11 cellular contexts compared by ENCODE assay signal in genomic region chr13:112783135-112783945, GRCh38.
DNase-seq lines count a peak whose midpoint lies in the region; ATAC-seq lines count a peak whose summit lies in the region.
"Had no signal": no experiment of that assay in that cellular context is flagged by ENCODE, and none has a peak within 500 bp of the region (broad histone marks: within the 10 kb centered on the region; RNA-seq: fewer than 3 reads in every experiment).

No MANE protein-coding gene starts in this region.

- H3K9me3 ChIP-seq in BLaER1 (peaks cover 19% of the 10 kb centered on the region), right cardiac atrium (ENCODE audit: control insufficient read depth, low read length) (no peaks in the 10 kb centered on the region)

- intact Hi-C loops in right cardiac atrium (cut with DNase I): no loop called here

- WGBS in right cardiac atrium: 73% methylated on average over 27 of the region's 27 CpGs

- H3K9ac ChIP-seq in BLaER1: no peak overlapping the region
- H3K9ac ChIP-seq in rectal smooth muscle tissue (ENCODE audit: low read length): no peak overlapping the region

- ATAC-seq in right cardiac atrium (peak; percentile 38 to 63), GM21619 (IDR thresholded peaks at IDR 0.05; ENCODE audit: unreplicated experiment) (no peak)
- ATAC-seq: GM12878 had no signal

- no peak overlapping the region for H3K4me3 ChIP-seq in BLaER1
- no peak overlapping the region for H3K4me3 ChIP-seq in right cardiac atrium (ENCODE audit: low read length)
- no peak overlapping the region for H3K4me3 ChIP-seq in rectal smooth muscle tissue (ENCODE audit: low read length)
- H3K4me3 ChIP-seq: GM12878 had no signal

- no peaks in the 10 kb centered on the region for H3K27me3 ChIP-seq in BLaER1
- no peaks in the 10 kb centered on the region for H3K27me3 ChIP-seq in right cardiac atrium (ENCODE audit: control insufficient read depth, insufficient read depth)
- H3K27me3 ChIP-seq in rectal smooth muscle tissue (ENCODE audit: control insufficient read depth, insufficient read depth, low read length): no peaks in the 10 kb centered on the region

- H3K36me3 ChIP-seq in BLaER1 (peaks cover 47% of the 10 kb centered on the region), rectal smooth muscle tissue (ENCODE audit: control insufficient read depth, insufficient read depth, low read length) (peaks cover 4% of the 10 kb centered on the region)

- DNase-seq in astrocyte of the hippocampus (ENCODE audit: low read depth, low spot score) (peak; percentile 73), right cardiac atrium (peak in 1 of 3 donors; percentile 37), cerebellar cortex (ENCODE audit: low spot score) (no peak), GM19240 (ENCODE audit: insufficient read length, low spot score) (no peak), DMS153 (lab: John Stamatoyannopoulos, UW) (no peak)
- DNase-seq: activated naive CD4-positive, alpha-beta T cell treated with anti-CD3 and anti-CD28 coated beads for 36 hours; NCI-H2029 had no signal

- peaks cover 31% of the 10 kb centered on the region for H3K4me1 ChIP-seq in BLaER1
- peaks cover 7% of the 10 kb centered on the region for H3K4me1 ChIP-seq in right cardiac atrium (ENCODE audit: control insufficient read depth, insufficient read depth, low read length)
- H3K4me1 ChIP-seq in rectal smooth muscle tissue (ENCODE audit: control insufficient read depth, insufficient read depth, low read length): peaks cover 4% of the 10 kb centered on the region

- H4K20me1 ChIP-seq in BLaER1: peaks cover 72% of the 10 kb centered on the region

- peak overlapping the region; percentile 50 for H3K4me2 ChIP-seq in BLaER1

- H3K27ac ChIP-seq in BLaER1 (peak overlapping the region; percentile 30; the same call in 1 of the 2 replicates), right cardiac atrium (ENCODE audit: low read length) (peak overlapping the region; percentile 9), rectal smooth muscle tissue (ENCODE audit: low read depth, low read length) (peak overlapping the region; percentile 35)
